Comparison of ENCODE assay signal across 9 cellular contexts in the genomic region with DNA sequence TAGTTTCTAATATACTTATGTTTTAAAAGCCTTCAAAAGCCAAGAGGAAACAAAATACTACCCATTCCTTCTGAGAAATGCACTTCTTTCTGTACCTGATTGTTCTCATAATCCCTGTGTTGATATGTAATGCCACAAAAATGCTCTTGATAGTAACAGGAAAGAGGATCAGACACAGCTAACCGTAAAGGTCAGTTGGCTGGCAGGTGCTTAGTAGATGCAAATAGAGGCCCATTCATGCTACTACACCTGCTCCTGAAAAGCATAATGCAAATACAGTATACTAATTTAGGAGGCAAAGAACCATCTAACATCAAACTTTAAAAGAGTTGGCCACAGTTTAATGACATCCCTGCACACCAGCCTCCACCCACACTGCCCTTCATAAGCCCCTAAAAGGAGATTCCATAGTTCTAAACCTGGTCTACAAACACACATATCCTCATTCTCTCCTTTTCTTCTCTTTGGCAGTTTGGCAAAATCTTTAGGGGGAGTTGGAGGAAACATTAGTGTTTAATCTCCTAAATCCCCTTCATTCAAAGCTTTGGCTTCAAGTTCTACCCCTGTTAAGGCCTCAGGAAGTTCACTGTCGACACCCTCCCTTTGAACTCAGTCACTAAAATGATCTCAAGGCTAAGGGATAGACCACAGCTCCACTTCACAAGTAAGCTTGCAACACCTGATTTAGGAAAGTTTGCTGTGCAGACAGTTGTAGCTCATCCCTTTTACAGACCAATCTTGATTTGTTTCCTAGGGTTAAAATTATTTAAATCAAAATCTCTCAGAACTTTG. TPM values are rescaled to one million over a fixed set of nuclear protein-coding genes. Genes with fewer than 3 reads are reported as not detected.
DNase-seq lines count a peak whose midpoint lies in the region; ATAC-seq and TF ChIP-seq lines count a peak whose summit lies in the region.
"Had no signal": no experiment of that assay in that cellular context is flagged by ENCODE, and none has a peak within 500 bp of the region (broad histone marks: within the 10 kb centered on the region; RNA-seq: fewer than 3 reads in every experiment).

No MANE protein-coding gene starts in this region.

- no peaks in the 10 kb centered on the region for H3K36me3 Mint-ChIP-seq in WTC11

- peak in 5 of 6 experiments; percentile 6 to 46 (median 23) for DNase-seq in stimulated activated naive CD4-positive, alpha-beta T cell (lab: John Stamatoyannopoulos, UW)
- no peak for DNase-seq in stimulated activated naive CD4-positive, alpha-beta T cell treated with Interleukin-2 at 50 U/mL for 16 hours (lab: John Stamatoyannopoulos, UW)
- DNase-seq in NCI-H2196 treated with DMSO at 0.1 percent for 48 hours (lab: John Stamatoyannopoulos, UW; ENCODE audit: unreplicated experiment), result peak; percentile 93
- DNase-seq in WTC11 (ENCODE audit: low spot score), result no peak
- DNase-seq: brain microvascular endothelial cell had no signal

- peak overlapping the region; percentile 79 for H3K27ac Mint-ChIP-seq in WTC11

- TF ChIP-seq POLR2A in GM18505 (IDR thresholded peaks at IDR 0.05; ENCODE audit: borderline replicate concordance, extremely low read depth, insufficient read depth, insufficient read length), result no peak

- POLR2A ChIA-PET in WTC11 (lab: Charles Lee), result no interaction called here

- no peak overlapping the region for H3K4me3 Mint-ChIP-seq in WTC11

- ATAC-seq in WTC11, result no peak
- ATAC-seq in GM18505 (IDR thresholded peaks at IDR 0.05; ENCODE audit: unreplicated experiment), result no peak
- no peak for ATAC-seq in HG03159 (IDR thresholded peaks at IDR 0.05; ENCODE audit: unreplicated experiment)
- no peak for ATAC-seq in HG02610 (IDR thresholded peaks at IDR 0.05; ENCODE audit: unreplicated experiment)
- ATAC-seq in activated CD4-positive, CD25-positive, alpha-beta regulatory T cell treated with anti-CD3 and anti-CD28 coated beads, Interleukin-2, amount 50 U/mL, for 24 hours, result no peak

- H3K4me1 Mint-ChIP-seq in WTC11, result peaks cover 64% of the 10 kb centered on the region

- no peaks in the 10 kb centered on the region for H3K27me3 Mint-ChIP-seq in WTC11 (ENCODE audit: low read depth)

- TF ChIP-seq CTCF in WTC11 (IDR thresholded peaks at IDR 0.05), result no peak

- CTCF ChIA-PET in WTC11 (lab: Charles Lee), result interaction anchor here (0.7 to 1.3 kb wide), 2 partner anchors 49 to 214 kb away, joined by 3 to 6 read pairs; no protein-coding TSS in a partner anchor

- peaks cover 7% of the 10 kb centered on the region; the same call in 1 of the 2 replicates for H3K9me3 Mint-ChIP-seq in WTC11

TF ChIP-seq in WTC11, 78 proteins besides CTCF, POLR2A, EP300 and RAD21:
- TF ChIP-seq CREB1 (CRISPR knock-in tag; IDR thresholded peaks at IDR 0.05), result no peak

RNA-seq across cellular contexts. Expression of a gene that starts 2.9 kb away (rescaled TPM):
- 138 to 150 TPM (median 147 TPM) in 3 replicates for total RNA-seq in WTC11 (2021)

Comparison
In these comparisons a context has a peak if more than half of its experiments do, and no peak if none do; other contexts are left out.
1. DNase-seq: peak in stimulated activated naive CD4-positive, alpha-beta T cell (5 of 6) and NCI-H2196 treated with DMSO at 0.1 percent for 48 hours (single experiment); none in stimulated activated naive CD4-positive, alpha-beta T cell treated with Interleukin-2 at 50 U/mL for 16 hours (single experiment) and WTC11 (single experiment).